Comparison of ENCODE assay signal across 21 cellular contexts in genomic region chr3:197590313-197590962, GRCh38. TPM values are rescaled to one million over a fixed set of nuclear protein-coding genes. Genes with fewer than 3 reads are reported as not detected.
DNase-seq lines count a peak whose midpoint lies in the region; ATAC-seq, FAIRE-seq and TF ChIP-seq lines count a peak whose summit lies in the region.
"Had no signal": no experiment of that assay in that cellular context is flagged by ENCODE, and none has a peak within 500 bp of the region (broad histone marks: within the 10 kb centered on the region; RNA-seq: fewer than 3 reads in every experiment).

No MANE protein-coding gene starts in this region.

- DNase-seq in activated CD4-positive, alpha-beta T cell treated with anti-CD3 and anti-CD28 coated beads, Interleukin-2, amount 10 ng/mL, durations not matched to agents 7 days and 5 days, result no peak
- no peak for DNase-seq in activated CD4-positive, alpha-beta T cell treated with anti-CD3 and anti-CD28 coated beads, Interleukin-2, amount 50 U/mL, for 1 hour
- peak; percentile 76 to 89 for DNase-seq in left colon
- DNase-seq in small intestine, result peak; percentile 98
- no peak for DNase-seq in left ventricle myocardium inferior
- DNase-seq in OCI-M2 (lab: John Stamatoyannopoulos, UW; ENCODE audit: unreplicated experiment), result no peak
- DNase-seq in mesothelial cell of epicardium (ENCODE audit: low spot score in 2 of 2, unreplicated experiment in 2 of 2), result no peak
- DNase-seq: ACHN; activated CD4-positive, CD25-positive, alpha-beta regulatory T cell treated with anti-CD3 and anti-CD28 coated beads, Interleukin-2, amount 50 U/mL, for 72 hours; activated T-cell treated with anti-CD3 and anti-CD28 coated beads, Interleukin-2, amount 50 U/mL, for 1 hour; CD4-positive, alpha-beta memory T cell; cerebellar nuclear complex; GM23248; NCI-H1436 treated with DMSO at 0.1 percent for 48 hours; occipital lobe; T-helper 17 cell; upper lobe of right lung had no signal

- H3K9me3 ChIP-seq in small intestine (ENCODE audit: control insufficient read depth, low read depth), result no peaks in the 10 kb centered on the region
- no peaks in the 10 kb centered on the region for H3K9me3 ChIP-seq in left ventricle myocardium inferior (replicated peaks)
- H3K9me3 ChIP-seq: gastroesophageal sphincter, upper lobe of right lung had no signal

- WGBS in small intestine, 3 donors, result 10 to 54% (median 22%) methylated on average over 4 of the region's 4 CpGs

- POLR2A ChIA-PET in activated CD4-positive, alpha-beta T cell treated with anti-CD3 and anti-CD28 coated beads, Interleukin-2, amount 10 ng/mL, durations not matched to agents 7 days and 5 days (lab: Charles Lee), result interaction anchor here (0.5 kb wide), 1 partner anchor 16 kb away, joined by 3 read pairs; no protein-coding TSS in a partner anchor

- no peaks in the 10 kb centered on the region for H3K9me3 Mint-ChIP-seq in activated CD4-positive, alpha-beta T cell treated with anti-CD3 and anti-CD28 coated beads, Interleukin-2, amount 10 ng/mL, durations not matched to agents 7 days and 5 days
- no peaks in the 10 kb centered on the region for H3K9me3 Mint-ChIP-seq in mesothelial cell of epicardium
- H3K9me3 Mint-ChIP-seq: CD4-positive, alpha-beta memory T cell; memory B cell had no signal

- peak overlapping the region; percentile 15; the same call in 1 of the 2 replicates for H3K27ac ChIP-seq in VCaP
- H3K27ac ChIP-seq in small intestine (ENCODE audit: low read depth in 1 of 2, low read length in 1 of 2), result peak overlapping the region; percentile 79 to 96
- no peak overlapping the region for H3K27ac ChIP-seq in left ventricle myocardium inferior (replicated peaks)
- H3K27ac ChIP-seq: gastroesophageal sphincter, GM23248, upper lobe of right lung had no signal

- peak; percentile 88 for ATAC-seq in left colon
- ATAC-seq: gastroesophageal sphincter, T-helper 17 cell, upper lobe of right lung had no signal

- CTCF ChIA-PET in activated CD4-positive, alpha-beta T cell treated with anti-CD3 and anti-CD28 coated beads, Interleukin-2, amount 10 ng/mL, durations not matched to agents 7 days and 5 days (lab: Charles Lee), result interaction anchor here (2.6 kb wide), 1 partner anchor 14 kb away, joined by 11 read pairs; no protein-coding TSS in a partner anchor

- peaks cover 0 to 2% of the 10 kb centered on the region in 2 donors for H3K4me1 ChIP-seq in small intestine (ENCODE audit: control insufficient read depth in 2 of 2, insufficient read depth in 1 of 2, low read depth in 1 of 2, low read length in 1 of 2)
- H3K4me1 ChIP-seq in left ventricle myocardium inferior, result no peaks in the 10 kb centered on the region
- H3K4me1 ChIP-seq: gastroesophageal sphincter, upper lobe of right lung had no signal

- H3K27me3 Mint-ChIP-seq in activated CD4-positive, alpha-beta T cell treated with anti-CD3 and anti-CD28 coated beads, Interleukin-2, amount 10 ng/mL, durations not matched to agents 7 days and 5 days, result peaks cover 4% of the 10 kb centered on the region
- no peaks in the 10 kb centered on the region for H3K27me3 Mint-ChIP-seq in mesothelial cell of epicardium (ENCODE audit: low read depth)

- no peak overlapping the region for H3K4me3 Mint-ChIP-seq in activated CD4-positive, alpha-beta T cell treated with anti-CD3 and anti-CD28 coated beads, Interleukin-2, amount 10 ng/mL, durations not matched to agents 7 days and 5 days
- no peak overlapping the region for H3K4me3 Mint-ChIP-seq in mesothelial cell of epicardium
- H3K4me3 Mint-ChIP-seq: CD4-positive, alpha-beta memory T cell; memory B cell; T-helper 17 cell had no signal

- no peaks in the 10 kb centered on the region for H3K36me3 ChIP-seq in small intestine (ENCODE audit: control insufficient read depth in 2 of 2, insufficient read depth in 2 of 2, low read length in 2 of 2)
- H3K36me3 ChIP-seq in left ventricle myocardium inferior, result no peaks in the 10 kb centered on the region
- H3K36me3 ChIP-seq: upper lobe of right lung had no signal

- H3K4me3 ChIP-seq in small intestine (ENCODE audit: low read depth in 1 of 2, low read length in 2 of 2) (no peak overlapping the region), left ventricle myocardium inferior (no peak overlapping the region)
- H3K4me3 ChIP-seq: gastroesophageal sphincter, GM23248, upper lobe of right lung had no signal

- H3K36me3 Mint-ChIP-seq in activated CD4-positive, alpha-beta T cell treated with anti-CD3 and anti-CD28 coated beads, Interleukin-2, amount 10 ng/mL, durations not matched to agents 7 days and 5 days (ENCODE audit: low read depth), result no peaks in the 10 kb centered on the region
- H3K36me3 Mint-ChIP-seq in mesothelial cell of epicardium, result no peaks in the 10 kb centered on the region
- H3K36me3 Mint-ChIP-seq: CD4-positive, alpha-beta memory T cell had no signal

- H3K27me3 ChIP-seq in small intestine (ENCODE audit: control insufficient read depth in 2 of 2, insufficient read depth in 2 of 2, low read length in 2 of 2), result no peaks in the 10 kb centered on the region
- no peaks in the 10 kb centered on the region for H3K27me3 ChIP-seq in left ventricle myocardium inferior (ENCODE audit: low read depth)
- H3K27me3 ChIP-seq: gastroesophageal sphincter, upper lobe of right lung had no signal

- TF ChIP-seq CTCF in VCaP (conservative IDR thresholded peaks at IDR 0.05) (no peak), left ventricle myocardium inferior (IDR thresholded peaks at IDR 0.05; ENCODE audit: borderline replicate concordance) (no peak), mesothelial cell of epicardium (IDR thresholded peaks at IDR 0.05; ENCODE audit: unreplicated experiment) (no peak)

- peaks cover 16% of the 10 kb centered on the region for H3K4me1 Mint-ChIP-seq in activated CD4-positive, alpha-beta T cell treated with anti-CD3 and anti-CD28 coated beads, Interleukin-2, amount 10 ng/mL, durations not matched to agents 7 days and 5 days
- H3K4me1 Mint-ChIP-seq in mesothelial cell of epicardium, result no peaks in the 10 kb centered on the region
- H3K4me1 Mint-ChIP-seq: memory B cell had no signal

- intact Hi-C loops in left colon (cut with DNase I, micrococcal nuclease) (no loop called here), left ventricle myocardium inferior (cut with micrococcal nuclease) (no loop called here)

- peak overlapping the region; percentile 9 for H3K27ac Mint-ChIP-seq in activated CD4-positive, alpha-beta T cell treated with anti-CD3 and anti-CD28 coated beads, Interleukin-2, amount 10 ng/mL, durations not matched to agents 7 days and 5 days
- no peak overlapping the region for H3K27ac Mint-ChIP-seq in mesothelial cell of epicardium
- H3K27ac Mint-ChIP-seq: CD4-positive, alpha-beta memory T cell; memory B cell; T-helper 17 cell had no signal

- no peak for FAIRE-seq in small intestine (lab: Jason Lieb, UNC)
- FAIRE-seq: GM12891 had no signal

RNA-seq across cellular contexts. Expression of gene BDH1, which starts 34.7 kb away (rescaled TPM):
- total RNA-seq in activated CD4-positive, alpha-beta T cell treated with anti-CD3 and anti-CD28 coated beads, Interleukin-2, amount 10 ng/mL, durations not matched to agents 7 days and 5 days, result 10 to 100 TPM; 53.6 to 58.7 TPM
- total RNA-seq in left colon (100 to 1,000 TPM; 161 to 208 TPM), left ventricle myocardium inferior (90.0 TPM), mesothelial cell of epicardium (14.0 to 14.9 TPM (median 14.7 TPM) in 3 replicates)
- polyA plus RNA-seq in small intestine, result 100 to 1,000 TPM in 1 of 3 donors, 10 to 100 TPM in 2; 71.1 to 101 (median 84.1) TPM

Comparison
In these comparisons a context has a peak if more than half of its experiments do, and no peak if none do; other contexts are left out.
1. DNase-seq: peak in left colon (2 of 2) and small intestine (single experiment); none in activated CD4-positive, alpha-beta T cell treated with anti-CD3 and anti-CD28 coated beads, Interleukin-2, amount 10 ng/mL, durations not matched to agents 7 days and 5 days (single experiment), activated CD4-positive, alpha-beta T cell treated with anti-CD3 and anti-CD28 coated beads, Interleukin-2, amount 50 U/mL, for 1 hour (single experiment), left ventricle myocardium inferior (single experiment), OCI-M2 (single experiment) and mesothelial cell of epicardium (0 of 2).